Comparison of ENCODE assay signal across 12 cellular contexts in the genomic region with DNA sequence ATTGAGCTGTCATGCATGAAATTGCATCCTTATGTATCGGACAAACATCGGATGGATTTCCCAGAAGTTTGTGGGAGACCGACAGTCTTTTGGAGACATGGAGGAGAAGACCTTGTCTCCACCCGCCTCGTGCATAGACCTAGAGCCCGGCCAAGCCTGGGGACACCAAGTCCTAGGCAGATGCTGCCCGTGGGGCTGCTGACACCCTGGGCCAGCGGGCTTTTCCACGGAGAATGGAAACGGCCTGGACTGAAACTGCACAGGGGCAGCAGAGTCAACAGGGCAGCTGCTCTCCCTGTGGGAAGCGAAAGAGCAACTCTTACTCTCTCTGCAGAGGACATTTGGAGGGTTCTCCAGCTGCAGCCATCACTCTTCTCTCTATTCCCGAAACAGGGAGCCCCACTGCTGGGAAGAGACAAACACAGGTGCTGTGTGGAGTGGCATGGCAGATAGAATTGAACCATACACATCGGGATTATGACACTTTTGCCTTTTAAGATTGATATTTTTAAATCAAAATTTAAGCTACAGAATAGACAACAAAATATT.
DNase-seq lines count a peak whose midpoint lies in the region; ATAC-seq, FAIRE-seq and TF ChIP-seq lines count a peak whose summit lies in the region.
"Had no signal": no experiment of that assay in that cellular context is flagged by ENCODE, and none has a peak within 500 bp of the region (broad histone marks: within the 10 kb centered on the region; RNA-seq: fewer than 3 reads in every experiment).

No MANE protein-coding gene starts in this region.

- H3K9ac ChIP-seq in HepG2 (ENCODE audit: insufficient read depth, low read depth, low read length) (no peak overlapping the region), kidney (ENCODE audit: low read length in 2 of 2) (no peak overlapping the region)

- peak overlapping the region; percentile 62 for H3K4me2 ChIP-seq in HepG2 (ENCODE audit: low read depth, low read length)

- CTCF ChIA-PET in HepG2 (lab: Yijun Ruan, JAX; ENCODE audit: low intra/inter-chr PET ratio, low total read pairs), result no interaction called here

- H3K36me3 ChIP-seq in HepG2 (replicated peaks in 1 of 2; ENCODE audit: control insufficient read depth in 1 of 2, insufficient read depth in 2 of 2, low read length in 2 of 2), result no peaks in the 10 kb centered on the region
- H3K36me3 ChIP-seq in right lobe of liver, result no peaks in the 10 kb centered on the region
- no peaks in the 10 kb centered on the region for H3K36me3 ChIP-seq in kidney (ENCODE audit: control insufficient read depth in 1 of 2, insufficient read depth in 2 of 2, low read length in 2 of 2)

- 39% methylated on average over 13 of the region's 13 CpGs for WGBS in HepG2 (ENCODE audit: low lambda C conversion rate)
- 92% methylated on average over 11 of the region's 13 CpGs for WGBS in right lobe of liver (ENCODE audit: insufficient coverage, low coverage, low lambda C conversion rate, missing lambda C conversion rate)

- H3K4me1 ChIP-seq in HepG2 (ENCODE audit: insufficient read depth, low read length) (peaks cover 11% of the 10 kb centered on the region; the same call in 1 of the 2 replicates), right lobe of liver (no peaks in the 10 kb centered on the region), kidney (ENCODE audit: control insufficient read depth in 1 of 2, insufficient read depth in 1 of 2, low read depth in 1 of 2, low read length in 2 of 2) (peaks cover 5% of the 10 kb centered on the region in 2 donors)

- H3K9me3 ChIP-seq in HepG2 (ENCODE audit: low read length), result no peaks in the 10 kb centered on the region
- H3K9me3 ChIP-seq in right lobe of liver, result no peaks in the 10 kb centered on the region
- H3K9me3 ChIP-seq in kidney (ENCODE audit: control insufficient read depth in 1 of 2, low read length in 2 of 2), result no peaks in the 10 kb centered on the region

- TF ChIP-seq RAD21 in HepG2 (CRISPR knock-in tag; IDR thresholded peaks at IDR 0.05), result no peak

- no TSS peak for BruUV-seq in HepG2 (replicated peaks; lab: Mats Ljungman, UMichigan)

- POLR2A ChIA-PET in HepG2 (lab: Yijun Ruan, JAX), result no interaction called here

- H3K27me3 ChIP-seq in HepG2 (ENCODE audit: control insufficient read depth in 1 of 2, insufficient read depth in 2 of 2, low read length in 2 of 2) (peaks cover 0 to 22% of the 10 kb centered on the region in 2 experiments; a peak in 4 of 5 replicates), right lobe of liver (no peaks in the 10 kb centered on the region)

- ATAC-seq in HepG2 (peak; percentile 36; the same call in 2 of the 3 replicates), right lobe of liver (no peak), GM18858 (IDR thresholded peaks at IDR 0.05; ENCODE audit: unreplicated experiment) (no peak)

- TF ChIP-seq CTCF in HepG2 (CRISPR knock-in tag; IDR thresholded peaks at IDR 0.05), result no peak
- no peak for TF ChIP-seq CTCF in right lobe of liver (IDR thresholded peaks at IDR 0.05)
- TF ChIP-seq CTCF in VCaP (conservative IDR thresholded peaks at IDR 0.05), result no peak
- no peak for TF ChIP-seq CTCF in kidney (IDR thresholded peaks at IDR 0.05; ENCODE audit: borderline replicate concordance, extremely low read depth, insufficient read depth)

- H3K4me3 ChIP-seq in HepG2 (replicated peaks in 1 of 3; ENCODE audit: insufficient read depth in 1 of 3, low read depth in 2 of 3, low read length in 3 of 3) (peak overlapping the region in 2 of 3 experiments; percentile 27 to 42; a peak in 2 of 6 replicates), right lobe of liver (no peak overlapping the region), kidney (ENCODE audit: low read length in 2 of 2) (peak overlapping the region in 1 of 2 donors; percentile 13)

- no peaks in the 10 kb centered on the region for H3K79me2 ChIP-seq in HepG2 (ENCODE audit: insufficient read depth, low read length)

- intact Hi-C loops in HepG2 (cut with micrococcal nuclease; ENCODE audit: unreplicated experiment) (no loop called here), right lobe of liver (cut with DNase I) (no loop called here), kidney (cut with DNase I) (no loop called here)

- H4K20me1 ChIP-seq in HepG2 (ENCODE audit: insufficient read depth, low read length), result no peaks in the 10 kb centered on the region

- no peak overlapping the region for H2AFZ ChIP-seq in HepG2 (ENCODE audit: low read length)

- TF ChIP-seq EP300 in HepG2 (IDR thresholded peaks at IDR 0.05; ENCODE audit: low read depth in 2 of 2, low read length in 2 of 2), result no peak
- TF ChIP-seq EP300 in HepG2 (CRISPR knock-in tag; IDR thresholded peaks at IDR 0.05; ENCODE audit: borderline replicate concordance), result no peak

- DNase-seq in HepG2 (ENCODE audit: low spot score) (no peak), right lobe of liver (no peak), kidney (peak; percentile 73), NCI-H1930 (lab: John Stamatoyannopoulos, UW) (no peak), AG08396 (ENCODE audit: low spot score) (no peak), HuH-7 (ENCODE audit: low spot score) (no peak)
- DNase-seq: amygdala, GDM1, NCI-H1436 treated with DMSO at 0.1 percent for 48 hours had no signal

- H3K27ac ChIP-seq in HepG2 (ENCODE audit: extremely low read length, insufficient read depth, low read length) (no peak overlapping the region), right lobe of liver (no peak overlapping the region), VCaP (peak overlapping the region; percentile 44; the same call in 1 of the 2 replicates), kidney (ENCODE audit: low read depth in 2 of 2, low read length in 2 of 2) (no peak overlapping the region)
- H3K27ac ChIP-seq: HL-60 had no signal

- FAIRE-seq in HepG2 (lab: Jason Lieb, UNC) (no peak), kidney (lab: Jason Lieb, UNC) (no peak)

- no peak for TF ChIP-seq POLR2A in HepG2 (IDR thresholded peaks at IDR 0.05; ENCODE audit: insufficient read depth in 1 of 2, low read depth in 2 of 2, low read length in 2 of 2)
- no peak for TF ChIP-seq POLR2A in right lobe of liver (IDR thresholded peaks at IDR 0.05)

- in situ Hi-C loops in HepG2 (cut with HindIII; ENCODE audit: extremely low pct_ligation_motif_present, low pct_unique_long_range_greater_than_20kb), result no loop called here

TF ChIP-seq in HepG2, 621 proteins besides CTCF, POLR2A, EP300 and RAD21:
- TF ChIP-seq SATB2 (CRISPR knock-in tag; IDR thresholded peaks at IDR 0.05) (no peak), TOE1 (CRISPR knock-in tag; IDR thresholded peaks at IDR 0.05) (no peak), GATA4 (IDR thresholded peaks at IDR 0.05; ENCODE audit: borderline replicate concordance, low read depth) (no peak), EZH2 (conservative IDR thresholded peaks at IDR 0.05; ENCODE audit: low read depth, low read length) (no peak), ZNF570 (CRISPR knock-in tag; IDR thresholded peaks at IDR 0.05; ENCODE audit: borderline replicate concordance) (no peak), SSRP1 (CRISPR knock-in tag; IDR thresholded peaks at IDR 0.05) (no peak), ZNF773 (CRISPR knock-in tag; IDR thresholded peaks at IDR 0.05; ENCODE audit: borderline replicate concordance) (no peak), EED (CRISPR knock-in tag; IDR thresholded peaks at IDR 0.05) (no peak)
- TF ChIP-seq, protein P1, sequence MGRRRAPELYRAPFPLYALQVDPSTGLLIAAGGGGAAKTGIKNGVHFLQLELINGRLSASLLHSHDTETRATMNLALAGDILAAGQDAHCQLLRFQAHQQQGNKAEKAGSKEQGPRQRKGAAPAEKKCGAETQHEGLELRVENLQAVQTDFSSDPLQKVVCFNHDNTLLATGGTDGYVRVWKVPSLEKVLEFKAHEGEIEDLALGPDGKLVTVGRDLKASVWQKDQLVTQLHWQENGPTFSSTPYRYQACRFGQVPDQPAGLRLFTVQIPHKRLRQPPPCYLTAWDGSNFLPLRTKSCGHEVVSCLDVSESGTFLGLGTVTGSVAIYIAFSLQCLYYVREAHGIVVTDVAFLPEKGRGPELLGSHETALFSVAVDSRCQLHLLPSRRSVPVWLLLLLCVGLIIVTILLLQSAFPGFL (CRISPR knock-in tag; IDR thresholded peaks at IDR 0.05), result no peak

Comparison
In these comparisons a context has a peak if more than half of its experiments do, and no peak if none do; other contexts are left out.
1. H3K4me3 ChIP-seq: peak in HepG2 (2 of 3); none in right lobe of liver (0 of 3).